Comparison of ENCODE assay signal across 1 cellular context in the genomic region with DNA sequence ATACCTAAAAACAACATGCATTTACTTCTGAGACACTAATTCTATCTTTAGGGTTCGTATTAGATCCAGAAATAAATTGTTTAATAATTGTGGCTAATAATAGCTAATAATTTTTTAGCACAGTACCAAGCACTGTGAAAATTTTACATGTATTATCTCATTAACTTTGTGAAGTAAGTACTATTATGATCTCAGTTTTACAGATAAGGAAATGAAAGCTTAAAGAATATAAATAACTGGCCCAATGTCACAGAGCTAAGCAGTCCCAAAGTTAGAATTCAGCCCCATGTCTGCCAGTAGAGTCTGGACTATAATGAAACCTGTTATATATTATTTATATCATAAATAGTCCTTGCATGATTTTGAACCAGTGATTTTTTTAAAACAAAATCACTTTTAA.
TF ChIP-seq lines count a peak whose summit lies in the region.

No MANE protein-coding gene starts in this region.

TF ChIP-seq in GM12878, 131 proteins besides CTCF, POLR2A, EP300 and RAD21 (continued from another document):
- TF ChIP-seq, protein P1, sequence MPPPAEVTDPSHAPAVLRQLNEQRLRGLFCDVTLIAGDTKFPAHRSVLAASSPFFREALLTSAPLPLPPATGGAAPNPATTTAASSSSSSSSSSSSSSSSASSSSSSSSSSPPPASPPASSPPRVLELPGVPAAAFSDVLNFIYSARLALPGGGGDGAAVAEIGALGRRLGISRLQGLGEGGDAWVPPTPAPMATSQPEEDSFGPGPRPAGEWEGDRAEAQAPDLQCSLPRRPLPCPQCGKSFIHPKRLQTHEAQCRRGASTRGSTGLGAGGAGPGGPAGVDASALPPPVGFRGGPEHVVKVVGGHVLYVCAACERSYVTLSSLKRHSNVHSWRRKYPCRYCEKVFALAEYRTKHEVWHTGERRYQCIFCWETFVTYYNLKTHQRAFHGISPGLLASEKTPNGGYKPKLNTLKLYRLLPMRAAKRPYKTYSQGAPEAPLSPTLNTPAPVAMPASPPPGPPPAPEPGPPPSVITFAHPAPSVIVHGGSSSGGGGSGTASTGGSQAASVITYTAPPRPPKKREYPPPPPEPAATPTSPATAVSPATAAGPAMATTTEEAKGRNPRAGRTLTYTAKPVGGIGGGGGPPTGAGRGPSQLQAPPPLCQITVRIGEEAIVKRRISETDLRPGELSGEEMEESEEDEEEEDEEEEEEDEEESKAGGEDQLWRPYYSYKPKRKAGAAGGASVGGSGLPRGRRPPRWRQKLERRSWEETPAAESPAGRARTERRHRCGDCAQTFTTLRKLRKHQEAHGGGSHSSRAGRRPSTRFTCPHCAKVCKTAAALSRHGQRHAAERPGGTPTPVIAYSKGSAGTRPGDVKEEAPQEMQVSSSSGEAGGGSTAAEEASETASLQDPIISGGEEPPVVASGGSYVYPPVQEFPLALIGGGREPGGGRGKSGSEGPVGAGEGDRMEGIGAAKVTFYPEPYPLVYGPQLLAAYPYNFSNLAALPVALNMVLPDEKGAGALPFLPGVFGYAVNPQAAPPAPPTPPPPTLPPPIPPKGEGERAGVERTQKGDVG (CRISPR knock-in tag; IDR thresholded peaks at IDR 0.05): no peak
- TF ChIP-seq, protein P2, sequence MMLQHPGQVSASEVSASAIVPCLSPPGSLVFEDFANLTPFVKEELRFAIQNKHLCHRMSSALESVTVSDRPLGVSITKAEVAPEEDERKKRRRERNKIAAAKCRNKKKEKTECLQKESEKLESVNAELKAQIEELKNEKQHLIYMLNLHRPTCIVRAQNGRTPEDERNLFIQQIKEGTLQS (IDR thresholded peaks at IDR 0.05; ENCODE audit: borderline replicate concordance, extremely low read depth, low read depth, low read length): no peak
- TF ChIP-seq, protein P3, sequence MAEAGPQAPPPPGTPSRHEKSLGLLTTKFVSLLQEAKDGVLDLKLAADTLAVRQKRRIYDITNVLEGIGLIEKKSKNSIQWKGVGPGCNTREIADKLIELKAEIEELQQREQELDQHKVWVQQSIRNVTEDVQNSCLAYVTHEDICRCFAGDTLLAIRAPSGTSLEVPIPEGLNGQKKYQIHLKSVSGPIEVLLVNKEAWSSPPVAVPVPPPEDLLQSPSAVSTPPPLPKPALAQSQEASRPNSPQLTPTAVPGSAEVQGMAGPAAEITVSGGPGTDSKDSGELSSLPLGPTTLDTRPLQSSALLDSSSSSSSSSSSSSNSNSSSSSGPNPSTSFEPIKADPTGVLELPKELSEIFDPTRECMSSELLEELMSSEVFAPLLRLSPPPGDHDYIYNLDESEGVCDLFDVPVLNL (IDR thresholded peaks at IDR 0.05; ENCODE audit: low read depth, low read length): no peak
- TF ChIP-seq IRF4 (IDR thresholded peaks at IDR 0.05; ENCODE audit: low read depth, low read length): no peak
- TF ChIP-seq, protein P4, sequence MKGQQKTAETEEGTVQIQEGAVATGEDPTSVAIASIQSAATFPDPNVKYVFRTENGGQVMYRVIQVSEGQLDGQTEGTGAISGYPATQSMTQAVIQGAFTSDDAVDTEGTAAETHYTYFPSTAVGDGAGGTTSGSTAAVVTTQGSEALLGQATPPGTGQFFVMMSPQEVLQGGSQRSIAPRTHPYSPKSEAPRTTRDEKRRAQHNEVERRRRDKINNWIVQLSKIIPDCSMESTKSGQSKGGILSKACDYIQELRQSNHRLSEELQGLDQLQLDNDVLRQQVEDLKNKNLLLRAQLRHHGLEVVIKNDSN (IDR thresholded peaks at IDR 0.05; ENCODE audit: borderline replicate concordance, extremely low read length, insufficient read depth, low read depth, low read length): no peak
- TF ChIP-seq BRCA1 (IDR thresholded peaks at IDR 0.05; ENCODE audit: low read depth, low read length): no peak
- no peak for TF ChIP-seq MYC (IDR thresholded peaks at IDR 0.05; ENCODE audit: insufficient read depth, insufficient read length, insufficient replicate concordance, low read length, severe bottlenecking)
- TF ChIP-seq, protein P5, sequence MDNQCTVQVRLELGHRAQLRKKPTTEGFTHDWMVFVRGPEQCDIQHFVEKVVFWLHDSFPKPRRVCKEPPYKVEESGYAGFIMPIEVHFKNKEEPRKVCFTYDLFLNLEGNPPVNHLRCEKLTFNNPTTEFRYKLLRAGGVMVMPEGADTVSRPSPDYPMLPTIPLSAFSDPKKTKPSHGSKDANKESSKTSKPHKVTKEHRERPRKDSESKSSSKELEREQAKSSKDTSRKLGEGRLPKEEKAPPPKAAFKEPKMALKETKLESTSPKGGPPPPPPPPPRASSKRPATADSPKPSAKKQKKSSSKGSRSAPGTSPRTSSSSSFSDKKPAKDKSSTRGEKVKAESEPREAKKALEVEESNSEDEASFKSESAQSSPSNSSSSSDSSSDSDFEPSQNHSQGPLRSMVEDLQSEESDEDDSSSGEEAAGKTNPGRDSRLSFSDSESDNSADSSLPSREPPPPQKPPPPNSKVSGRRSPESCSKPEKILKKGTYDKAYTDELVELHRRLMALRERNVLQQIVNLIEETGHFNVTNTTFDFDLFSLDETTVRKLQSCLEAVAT (IDR thresholded peaks at IDR 0.05): no peak
- TF ChIP-seq YY1 (IDR thresholded peaks at IDR 0.05; ENCODE audit: low read depth, low read length): no peak
